In genomic region chr10:10787586-10787985, GRCh38 we compare ENCODE assay signal across 32 cellular contexts.
DNase-seq lines count a peak whose midpoint lies in the region; ATAC-seq, FAIRE-seq and TF ChIP-seq lines count a peak whose summit lies in the region.
"Had no signal": no experiment of that assay in that cellular context is flagged by ENCODE, and none has a peak within 500 bp of the region (broad histone marks: within the 10 kb centered on the region; RNA-seq: fewer than 3 reads in every experiment).

No MANE protein-coding gene starts in this region.

- H3K9me3 ChIP-seq in astrocyte (ENCODE audit: insufficient read depth, low read depth, low read length) (no peaks in the 10 kb centered on the region), lower lobe of right lung (no peaks in the 10 kb centered on the region), thoracic aorta (no peaks in the 10 kb centered on the region)
- H3K9me3 ChIP-seq: sigmoid colon had no signal

- H3K27ac ChIP-seq in astrocyte (ENCODE audit: low read depth, low read length) (no peak overlapping the region), lower lobe of right lung (peak overlapping the region; percentile 27), thoracic aorta (peak overlapping the region in 1 of 2 donors; percentile 29)
- H3K27ac ChIP-seq: foreskin keratinocyte, WERI-Rb-1 had no signal

- H3K4me1 Mint-ChIP-seq in astrocyte (ENCODE audit: low read depth, unreplicated experiment), result peaks cover 45% of the 10 kb centered on the region
- H3K4me1 Mint-ChIP-seq in immature natural killer cell, result no peaks in the 10 kb centered on the region
- H3K4me1 Mint-ChIP-seq: activated CD4-positive, alpha-beta T cell treated with anti-CD3 and anti-CD28 coated beads, Interleukin-2, amount 10 ng/mL, durations not matched to agents 24 days and 14 days had no signal

- peaks cover 13% of the 10 kb centered on the region for H3K36me3 Mint-ChIP-seq in astrocyte (ENCODE audit: low read depth, unreplicated experiment)
- H3K36me3 Mint-ChIP-seq in immature natural killer cell, result no peaks in the 10 kb centered on the region

- TF ChIP-seq CTCF in astrocyte (IDR thresholded peaks at IDR 0.05; ENCODE audit: insufficient read depth, low read depth, low read length) (no peak), lower lobe of right lung (IDR thresholded peaks at IDR 0.05) (no peak), thoracic aorta (IDR thresholded peaks at IDR 0.05) (no peak)

- H3K36me3 ChIP-seq in astrocyte (ENCODE audit: insufficient read depth, low read length), result no peaks in the 10 kb centered on the region
- no peaks in the 10 kb centered on the region for H3K36me3 ChIP-seq in lower lobe of right lung
- no peaks in the 10 kb centered on the region for H3K36me3 ChIP-seq in thoracic aorta
- H3K36me3 ChIP-seq: sigmoid colon, WERI-Rb-1 had no signal

- peak overlapping the region; percentile 6 for H3K9ac ChIP-seq in astrocyte (ENCODE audit: low read length)

- peak; percentile 20 for ATAC-seq in Right ventricle myocardium superior (ENCODE audit: poor library complexity)
- ATAC-seq in lower lobe of right lung, result no peak
- ATAC-seq in thoracic aorta (ENCODE audit: insufficient number of reproducible peaks, low FRiP score, low read depth), result no peak
- ATAC-seq: activated naive CD4-positive, alpha-beta T cell treated with anti-CD3 and anti-CD28 coated beads, Interleukin-2, amount 50 U/mL, for 72 hours; esophagus mucosa; foreskin keratinocyte; Panc1 had no signal

- H3K27ac Mint-ChIP-seq in astrocyte (ENCODE audit: unreplicated experiment), result no peak overlapping the region
- no peak overlapping the region for H3K27ac Mint-ChIP-seq in immature natural killer cell
- H3K27ac Mint-ChIP-seq: activated CD4-positive, alpha-beta T cell treated with anti-CD3 and anti-CD28 coated beads, Interleukin-2, amount 10 ng/mL, durations not matched to agents 24 days and 14 days; activated naive CD4-positive, alpha-beta T cell treated with anti-CD3 and anti-CD28 coated beads, Interleukin-2, amount 50 U/mL, for 72 hours; progenitor cell of endocrine pancreas had no signal

- no peaks in the 10 kb centered on the region for H3K79me2 ChIP-seq in astrocyte (ENCODE audit: insufficient read depth, low read length)

- DNase-seq in Right ventricle myocardium superior, result no peak
- DNase-seq in cardiac septum (ENCODE audit: low spot score), result no peak
- DNase-seq in astrocyte (ENCODE audit: low read depth), result no peak
- no peak for DNase-seq in lower lobe of right lung
- DNase-seq in thoracic aorta (ENCODE audit: low spot score), result no peak
- DNase-seq in immature natural killer cell, result no peak
- DNase-seq in LoVo (ENCODE audit: low spot score), result no peak
- DNase-seq in NCI-H2107 (lab: John Stamatoyannopoulos, UW), result no peak
- DNase-seq: 8988T; activated CD4-positive, alpha-beta T cell treated with anti-CD3 and anti-CD28 coated beads, Interleukin-2, amount 10 ng/mL, durations not matched to agents 24 days and 14 days; anterior cingulate cortex; Caco-2; DMS53; foreskin keratinocyte; head of caudate nucleus; KG1; NCI-H1417; NCI-H2029; NCI-H526; SIG-M5; sigmoid colon; stimulated activated CD4-positive, alpha-beta T cell treated with anti-CD3 and anti-CD28 coated beads, Interleukin-15, amount 100 ng/mL, for 24 hours; stimulated activated CD4-positive, alpha-beta T cell treated with anti-CD3 and anti-CD28 coated beads, Interleukin-4, amount 100 ng/mL, for 4 hours; T1000; WERI-Rb-1 had no signal

- H3K9me3 Mint-ChIP-seq in astrocyte (ENCODE audit: unreplicated experiment) (peaks cover 8% of the 10 kb centered on the region), immature natural killer cell (peaks cover 0 to 4% (median 0%) of the 10 kb centered on the region in 6 donors)

- H3K4me2 ChIP-seq in astrocyte (ENCODE audit: low read length), result no peak overlapping the region

- intact Hi-C loops in Right ventricle myocardium superior (cut with DNase I) (no loop called here), cardiac septum (cut with DNase I) (no loop called here), lower lobe of right lung (cut with DNase I) (no loop called here)

- H2AFZ ChIP-seq in astrocyte (ENCODE audit: low read depth, low read length), result peak overlapping the region; percentile 4

- H4K20me1 ChIP-seq in astrocyte (ENCODE audit: insufficient read depth, low read length), result no peaks in the 10 kb centered on the region

- peaks cover 24% of the 10 kb centered on the region for H3K4me1 ChIP-seq in astrocyte (ENCODE audit: insufficient read depth, low read length)
- H3K4me1 ChIP-seq in lower lobe of right lung, result peaks cover 27% of the 10 kb centered on the region
- peaks cover 10 to 17% of the 10 kb centered on the region in 2 donors for H3K4me1 ChIP-seq in thoracic aorta (ENCODE audit: control insufficient read depth in 1 of 2, low read depth in 2 of 2)

- no peak for FAIRE-seq in astrocyte (lab: Jason Lieb, UNC)
- FAIRE-seq: GM12892, H54 had no signal

- no peak overlapping the region for H3K4me3 ChIP-seq in astrocyte (ENCODE audit: insufficient read depth, low read depth, low read length)
- H3K4me3 ChIP-seq in lower lobe of right lung, result no peak overlapping the region
- peak overlapping the region; percentile 33 for H3K4me3 ChIP-seq in thoracic aorta
- H3K4me3 ChIP-seq: sigmoid colon had no signal

- H3K27me3 Mint-ChIP-seq in astrocyte (ENCODE audit: low read depth, unreplicated experiment) (no peaks in the 10 kb centered on the region), immature natural killer cell (ENCODE audit: low read depth in 3 of 3) (peaks cover 4 to 13% (median 5%) of the 10 kb centered on the region in 3 donors)

- H3K27me3 ChIP-seq in astrocyte (ENCODE audit: insufficient read depth, low read length) (no peaks in the 10 kb centered on the region), lower lobe of right lung (ENCODE audit: low read depth) (no peaks in the 10 kb centered on the region), thoracic aorta (replicated peaks; ENCODE audit: insufficient read depth) (no peaks in the 10 kb centered on the region)
- H3K27me3 ChIP-seq: foreskin keratinocyte, sigmoid colon had no signal

- H3K4me3 Mint-ChIP-seq in astrocyte (ENCODE audit: unreplicated experiment) (no peak overlapping the region), immature natural killer cell (no peak overlapping the region)
- H3K4me3 Mint-ChIP-seq: activated CD4-positive, alpha-beta T cell treated with anti-CD3 and anti-CD28 coated beads, Interleukin-2, amount 10 ng/mL, durations not matched to agents 24 days and 14 days; CD14-positive monocyte had no signal
